21 cellular contexts compared by ENCODE assay signal in the genomic region with DNA sequence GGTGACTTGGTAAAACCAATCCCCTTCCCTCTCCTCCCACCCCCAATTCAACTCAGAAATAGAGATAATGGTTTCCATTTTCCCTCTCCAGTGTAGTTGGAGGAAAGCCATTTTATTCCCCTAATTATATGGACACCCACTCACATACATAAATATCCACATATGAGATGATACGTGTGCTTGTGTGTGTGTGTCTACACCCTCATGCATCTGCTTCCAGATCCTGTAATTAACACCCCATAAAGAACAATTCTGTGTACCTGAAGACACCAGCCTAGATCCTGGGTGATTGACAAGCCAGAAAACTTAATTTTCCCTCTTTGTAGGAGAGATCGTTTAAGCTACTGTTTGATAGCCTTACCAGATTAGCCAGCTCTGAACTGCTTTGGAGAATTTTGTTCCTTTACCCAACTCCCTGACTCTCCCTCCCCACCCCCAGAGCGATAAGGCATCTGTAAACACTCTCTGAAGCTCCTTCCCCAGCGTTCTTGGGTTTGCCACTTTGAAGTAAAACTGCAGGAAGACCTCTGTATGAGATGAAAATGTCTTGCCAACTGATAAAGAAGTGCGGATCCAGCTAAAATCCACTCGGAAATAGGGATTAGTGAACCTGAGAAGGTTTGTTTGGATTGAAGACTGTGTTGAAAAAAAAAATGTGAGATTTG.
DNase-seq lines count a peak whose midpoint lies in the region; ATAC-seq and TF ChIP-seq lines count a peak whose summit lies in the region.
"Had no signal": no experiment of that assay in that cellular context is flagged by ENCODE, and none has a peak within 500 bp of the region (broad histone marks: within the 10 kb centered on the region; RNA-seq: fewer than 3 reads in every experiment).

No MANE protein-coding gene starts in this region.

- no peak overlapping the region for H4K91ac ChIP-seq in neuronal stem cell (ENCODE audit: low read depth, low read length, poor library complexity)

- H2BK15ac ChIP-seq in neuronal stem cell (ENCODE audit: low read length): no peak overlapping the region

- no peaks in the 10 kb centered on the region for H3K9me2 ChIP-seq in GM23338 (ENCODE audit: insufficient read depth)

- H2BK120ac ChIP-seq in neuronal stem cell (ENCODE audit: low read depth, low read length): no peak overlapping the region

- H3K27ac ChIP-seq in GM23338 (ENCODE audit: low read depth) (no peak overlapping the region), left lung (no peak overlapping the region), neuronal stem cell (replicated peaks; ENCODE audit: low read length) (no peak overlapping the region)

- no peak overlapping the region for H3K23ac ChIP-seq in neuronal stem cell (ENCODE audit: low read depth, low read length, poor library complexity)

- H3K36me3 Mint-ChIP-seq in GM23338 (ENCODE audit: low read depth) (no peaks in the 10 kb centered on the region), WTC11 (no peaks in the 10 kb centered on the region)
- H3K36me3 Mint-ChIP-seq: CD4-positive, CD25-positive, alpha-beta regulatory T cell; IgD-negative memory B cell had no signal

- no peaks in the 10 kb centered on the region for H3K79me2 ChIP-seq in GM23338 (replicated peaks; ENCODE audit: insufficient read depth)

- no peak for TF ChIP-seq CTCF in GM23338 (conservative IDR thresholded peaks at IDR 0.05; ENCODE audit: low read depth in 2 of 2)
- TF ChIP-seq CTCF in WTC11 (IDR thresholded peaks at IDR 0.05): no peak
- TF ChIP-seq CTCF in left lung (IDR thresholded peaks at IDR 0.05): no peak

- H3K9ac ChIP-seq in neuronal stem cell (ENCODE audit: low read depth, low read length, poor library complexity): no peak overlapping the region

- no peak for DNase-seq in GM23338 (ENCODE audit: low spot score)
- DNase-seq in WTC11 (ENCODE audit: low spot score): no peak
- DNase-seq in left lung: no peak
- no peak for DNase-seq in neuronal stem cell (ENCODE audit: low spot score)
- DNase-seq in Ammon's horn (ENCODE audit: low spot score): no peak
- DNase-seq: BE2C; CD4-positive, CD25-positive, alpha-beta regulatory T cell; GF-D8; H9; Kasumi-1; MG63; NCI-H1048; NCI-H1436; NCI-H1930; NCI-H446; NCI-H526 treated with DMSO at 0.1 percent for 48 hours; NK-92 treated with Interleukin-12 subunit alpha and Interleukin-12 subunit beta, amount 100 ng/mL, for 24 hours had no signal

- ATAC-seq in GM23338 (no peak), WTC11 (no peak; the same call in 1 of the 2 replicates), left lung (peak; percentile 30), GM18868 (IDR thresholded peaks at IDR 0.05; ENCODE audit: unreplicated experiment) (no peak), HG03045 (IDR thresholded peaks at IDR 0.05; ENCODE audit: unreplicated experiment) (no peak)
- ATAC-seq: Right ventricle myocardium inferior had no signal

- H3K4me3 ChIP-seq in GM23338: no peak overlapping the region
- H3K4me3 ChIP-seq in left lung: no peak overlapping the region
- H3K4me3 ChIP-seq in neuronal stem cell (ENCODE audit: low read length in 2 of 2): no peak overlapping the region
- H3K4me3 ChIP-seq: MG63 had no signal

- CTCF ChIA-PET in WTC11 (lab: Charles Lee): interaction anchor here (0.9 to 4.6 kb wide), 3 partner anchors 18 to 246 kb away, joined by 3 to 27 read pairs (median 4); no protein-coding TSS in a partner anchor

- H3K4ac ChIP-seq in neuronal stem cell (ENCODE audit: low read length): no peak overlapping the region

- no peak overlapping the region for H2AK5ac ChIP-seq in neuronal stem cell (ENCODE audit: low read depth, low read length)

- no peak overlapping the region for H3K14ac ChIP-seq in neuronal stem cell (ENCODE audit: low read length)

- H3K9me3 ChIP-seq in left lung (no peaks in the 10 kb centered on the region), neuronal stem cell (replicated peaks in 1 of 2; ENCODE audit: control insufficient read depth in 2 of 2, insufficient read depth in 1 of 2, low read depth in 1 of 2, low read length in 2 of 2) (no peaks in the 10 kb centered on the region)
- H3K9me3 ChIP-seq: BE2C, MG63 had no signal

- intact Hi-C loops in left lung (cut with DNase I): no loop called here

- H3K4me3 Mint-ChIP-seq in GM23338 (no peak overlapping the region), WTC11 (no peak overlapping the region)
- H3K4me3 Mint-ChIP-seq: CD4-positive, CD25-positive, alpha-beta regulatory T cell; H9; IgD-negative memory B cell had no signal

- H3K18ac ChIP-seq in neuronal stem cell (ENCODE audit: low read length): no peak overlapping the region

- H3K4me1 ChIP-seq in GM23338 (ENCODE audit: insufficient read depth): peaks cover 8% of the 10 kb centered on the region; the same call in 1 of the 2 replicates
- no peaks in the 10 kb centered on the region for H3K4me1 ChIP-seq in left lung
- H3K4me1 ChIP-seq in neuronal stem cell (ENCODE audit: control insufficient read depth in 2 of 2, insufficient read depth in 1 of 2, low read depth in 1 of 2, low read length in 2 of 2): no peaks in the 10 kb centered on the region
- H3K4me1 ChIP-seq: BE2C had no signal

- no peaks in the 10 kb centered on the region for H3K36me3 ChIP-seq in GM23338 (ENCODE audit: insufficient read depth)
- no peaks in the 10 kb centered on the region for H3K36me3 ChIP-seq in left lung
- H3K36me3 ChIP-seq in neuronal stem cell (replicated peaks in 1 of 2; ENCODE audit: control insufficient read depth in 2 of 2, insufficient read depth in 2 of 2, low read length in 2 of 2): no peaks in the 10 kb centered on the region
- H3K36me3 ChIP-seq: BE2C, MG63 had no signal

- H3F3A ChIP-seq in GM23338 (replicated peaks; ENCODE audit: low read depth): no peaks in the 10 kb centered on the region

- H2BK12ac ChIP-seq in neuronal stem cell (ENCODE audit: low read length): no peak overlapping the region

- H3K27me3 Mint-ChIP-seq in GM23338 (ENCODE audit: insufficient read depth, low read depth, poor library complexity) (no peaks in the 10 kb centered on the region), WTC11 (ENCODE audit: low read depth) (no peaks in the 10 kb centered on the region)

- H3K27me3 ChIP-seq in GM23338 (ENCODE audit: insufficient read depth) (no peaks in the 10 kb centered on the region), left lung (no peaks in the 10 kb centered on the region), neuronal stem cell (ENCODE audit: control insufficient read depth in 3 of 3, insufficient read depth in 3 of 3, low read depth in 1 of 3, low read length in 3 of 3) (peaks cover 0 to 5% (median 0%) of the 10 kb centered on the region in 3 experiments)

- H3K4me2 ChIP-seq in GM23338 (peak overlapping the region; percentile 5; the same call in 1 of the 2 replicates), neuronal stem cell (ENCODE audit: insufficient read depth, low read length, poor library complexity, severe bottlenecking) (no peak overlapping the region)

- H3K79me1 ChIP-seq in neuronal stem cell (ENCODE audit: low read depth, low read length): no peaks in the 10 kb centered on the region

- H2AFZ ChIP-seq in GM23338 (peak overlapping the region; percentile 80), neuronal stem cell (ENCODE audit: low read length) (peak overlapping the region; percentile 33)

- H3K9me3 Mint-ChIP-seq in GM23338: no peaks in the 10 kb centered on the region
- H3K9me3 Mint-ChIP-seq in WTC11: no peaks in the 10 kb centered on the region
- H3K9me3 Mint-ChIP-seq: H9, IgD-negative memory B cell had no signal

- H3K27ac Mint-ChIP-seq in GM23338 (peak overlapping the region; percentile 47; the same call in 1 of the 2 replicates), WTC11 (peak overlapping the region; percentile 46)
- H3K27ac Mint-ChIP-seq: CD4-positive, CD25-positive, alpha-beta regulatory T cell; H9 had no signal

- peaks cover 12% of the 10 kb centered on the region for H3K4me1 Mint-ChIP-seq in GM23338
- peaks cover 17% of the 10 kb centered on the region for H3K4me1 Mint-ChIP-seq in WTC11
- H3K4me1 Mint-ChIP-seq: IgD-negative memory B cell had no signal

- POLR2A ChIA-PET in WTC11 (lab: Charles Lee): no interaction called here

- WGBS in neuronal stem cell (ENCODE audit: extremely low coverage in 2 of 2, insufficient read length in 2 of 2, insufficient replicate concordance in 1 of 2), 2 donors: no CpG with 5 or more reads among the region's 6 CpGs

- no peaks in the 10 kb centered on the region for H4K20me1 ChIP-seq in GM23338 (replicated peaks; ENCODE audit: insufficient read depth)

- no peak overlapping the region for H2BK5ac ChIP-seq in neuronal stem cell (ENCODE audit: low read length)

- no peak overlapping the region for H4K8ac ChIP-seq in neuronal stem cell (ENCODE audit: low read depth, low read length)

TF ChIP-seq in GM23338, 12 proteins besides CTCF, POLR2A, EP300 and RAD21 (continues in another document):
- no peak for TF ChIP-seq NANOG (IDR thresholded peaks at IDR 0.05; ENCODE audit: borderline replicate concordance)

TF ChIP-seq in WTC11, 78 proteins besides CTCF, POLR2A, EP300 and RAD21 (continues in another document):
- TF ChIP-seq, protein P1, sequence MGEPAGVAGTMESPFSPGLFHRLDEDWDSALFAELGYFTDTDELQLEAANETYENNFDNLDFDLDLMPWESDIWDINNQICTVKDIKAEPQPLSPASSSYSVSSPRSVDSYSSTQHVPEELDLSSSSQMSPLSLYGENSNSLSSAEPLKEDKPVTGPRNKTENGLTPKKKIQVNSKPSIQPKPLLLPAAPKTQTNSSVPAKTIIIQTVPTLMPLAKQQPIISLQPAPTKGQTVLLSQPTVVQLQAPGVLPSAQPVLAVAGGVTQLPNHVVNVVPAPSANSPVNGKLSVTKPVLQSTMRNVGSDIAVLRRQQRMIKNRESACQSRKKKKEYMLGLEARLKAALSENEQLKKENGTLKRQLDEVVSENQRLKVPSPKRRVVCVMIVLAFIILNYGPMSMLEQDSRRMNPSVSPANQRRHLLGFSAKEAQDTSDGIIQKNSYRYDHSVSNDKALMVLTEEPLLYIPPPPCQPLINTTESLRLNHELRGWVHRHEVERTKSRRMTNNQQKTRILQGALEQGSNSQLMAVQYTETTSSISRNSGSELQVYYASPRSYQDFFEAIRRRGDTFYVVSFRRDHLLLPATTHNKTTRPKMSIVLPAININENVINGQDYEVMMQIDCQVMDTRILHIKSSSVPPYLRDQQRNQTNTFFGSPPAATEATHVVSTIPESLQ (CRISPR knock-in tag; IDR thresholded peaks at IDR 0.05): no peak
